In genomic region chr6:7312616-7313504, GRCh38 we compare ENCODE assay signal across 1 cellular context.
TF ChIP-seq lines count a peak whose summit lies in the region.

Gene SSR1 (minus strand): TSS chr6:7313199. CDS start chr6:7313120, 79 bp downstream.

TF ChIP-seq in K562, 482 proteins besides CTCF, POLR2A, EP300 and RAD21 (continued from another document and continues in another):
- TF ChIP-seq ZBTB11 (CRISPR knock-in tag; IDR thresholded peaks at IDR 0.05), result peak in 1 of 3 experiments; percentile 90; a peak in 2 of 6 replicates
- no peak for TF ChIP-seq ZBTB43 (CRISPR knock-in tag; IDR thresholded peaks at IDR 0.05)
- peak; percentile 79 for TF ChIP-seq TAF7 (tag; IDR thresholded peaks at IDR 0.05)
- TF ChIP-seq MCM2 (IDR thresholded peaks at IDR 0.05; ENCODE audit: low read depth), result no peak
- no peak for TF ChIP-seq PCBP2 (IDR thresholded peaks at IDR 0.05; ENCODE audit: low read depth, low read length, poor library complexity, severe bottlenecking)
- peak; percentile 89 for TF ChIP-seq CREM (IDR thresholded peaks at IDR 0.05; ENCODE audit: low read depth)
- peak; percentile 79 for TF ChIP-seq MXI1 (IDR thresholded peaks at IDR 0.05; ENCODE audit: low read depth, low read length)
- no peak for TF ChIP-seq CSDE1 (IDR thresholded peaks at IDR 0.05)
- TF ChIP-seq NELFE (IDR thresholded peaks at IDR 0.05; ENCODE audit: insufficient read depth, insufficient read length), result no peak
- TF ChIP-seq TEAD4 (IDR thresholded peaks at IDR 0.05; ENCODE audit: low read length), result peak; percentile 28; the same call in 1 of the 2 replicates
- TF ChIP-seq TEAD4 (CRISPR knock-in tag; IDR thresholded peaks at IDR 0.05; ENCODE audit: borderline replicate concordance), result peak; percentile 89
- no peak for TF ChIP-seq HLTF (IDR thresholded peaks at IDR 0.05)
- TF ChIP-seq HCFC1 (IDR thresholded peaks at IDR 0.05; ENCODE audit: low read depth, low read length), result peak; percentile 57; the same call in 1 of the 2 replicates
- TF ChIP-seq MCM7 (IDR thresholded peaks at IDR 0.05), result no peak
- TF ChIP-seq, protein P1, sequence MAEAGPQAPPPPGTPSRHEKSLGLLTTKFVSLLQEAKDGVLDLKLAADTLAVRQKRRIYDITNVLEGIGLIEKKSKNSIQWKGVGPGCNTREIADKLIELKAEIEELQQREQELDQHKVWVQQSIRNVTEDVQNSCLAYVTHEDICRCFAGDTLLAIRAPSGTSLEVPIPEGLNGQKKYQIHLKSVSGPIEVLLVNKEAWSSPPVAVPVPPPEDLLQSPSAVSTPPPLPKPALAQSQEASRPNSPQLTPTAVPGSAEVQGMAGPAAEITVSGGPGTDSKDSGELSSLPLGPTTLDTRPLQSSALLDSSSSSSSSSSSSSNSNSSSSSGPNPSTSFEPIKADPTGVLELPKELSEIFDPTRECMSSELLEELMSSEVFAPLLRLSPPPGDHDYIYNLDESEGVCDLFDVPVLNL (CRISPR knock-in tag; IDR thresholded peaks at IDR 0.05; ENCODE audit: low read depth), result no peak
- TF ChIP-seq SAFB (IDR thresholded peaks at IDR 0.05; ENCODE audit: borderline replicate concordance, low read depth, low read length), result 0 out of 2 replicates have a peak, but pooled peaks have one; percentile 45
- TF ChIP-seq ZNF507 (tag; conservative IDR thresholded peaks at IDR 0.05), result no peak
- no peak for TF ChIP-seq MECOM (CRISPR knock-in tag; IDR thresholded peaks at IDR 0.05)
- TF ChIP-seq, protein P2, sequence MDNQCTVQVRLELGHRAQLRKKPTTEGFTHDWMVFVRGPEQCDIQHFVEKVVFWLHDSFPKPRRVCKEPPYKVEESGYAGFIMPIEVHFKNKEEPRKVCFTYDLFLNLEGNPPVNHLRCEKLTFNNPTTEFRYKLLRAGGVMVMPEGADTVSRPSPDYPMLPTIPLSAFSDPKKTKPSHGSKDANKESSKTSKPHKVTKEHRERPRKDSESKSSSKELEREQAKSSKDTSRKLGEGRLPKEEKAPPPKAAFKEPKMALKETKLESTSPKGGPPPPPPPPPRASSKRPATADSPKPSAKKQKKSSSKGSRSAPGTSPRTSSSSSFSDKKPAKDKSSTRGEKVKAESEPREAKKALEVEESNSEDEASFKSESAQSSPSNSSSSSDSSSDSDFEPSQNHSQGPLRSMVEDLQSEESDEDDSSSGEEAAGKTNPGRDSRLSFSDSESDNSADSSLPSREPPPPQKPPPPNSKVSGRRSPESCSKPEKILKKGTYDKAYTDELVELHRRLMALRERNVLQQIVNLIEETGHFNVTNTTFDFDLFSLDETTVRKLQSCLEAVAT (IDR thresholded peaks at IDR 0.05), result peak; percentile 42 to 92; a peak in 2 of 4 replicates
- TF ChIP-seq, protein P3, sequence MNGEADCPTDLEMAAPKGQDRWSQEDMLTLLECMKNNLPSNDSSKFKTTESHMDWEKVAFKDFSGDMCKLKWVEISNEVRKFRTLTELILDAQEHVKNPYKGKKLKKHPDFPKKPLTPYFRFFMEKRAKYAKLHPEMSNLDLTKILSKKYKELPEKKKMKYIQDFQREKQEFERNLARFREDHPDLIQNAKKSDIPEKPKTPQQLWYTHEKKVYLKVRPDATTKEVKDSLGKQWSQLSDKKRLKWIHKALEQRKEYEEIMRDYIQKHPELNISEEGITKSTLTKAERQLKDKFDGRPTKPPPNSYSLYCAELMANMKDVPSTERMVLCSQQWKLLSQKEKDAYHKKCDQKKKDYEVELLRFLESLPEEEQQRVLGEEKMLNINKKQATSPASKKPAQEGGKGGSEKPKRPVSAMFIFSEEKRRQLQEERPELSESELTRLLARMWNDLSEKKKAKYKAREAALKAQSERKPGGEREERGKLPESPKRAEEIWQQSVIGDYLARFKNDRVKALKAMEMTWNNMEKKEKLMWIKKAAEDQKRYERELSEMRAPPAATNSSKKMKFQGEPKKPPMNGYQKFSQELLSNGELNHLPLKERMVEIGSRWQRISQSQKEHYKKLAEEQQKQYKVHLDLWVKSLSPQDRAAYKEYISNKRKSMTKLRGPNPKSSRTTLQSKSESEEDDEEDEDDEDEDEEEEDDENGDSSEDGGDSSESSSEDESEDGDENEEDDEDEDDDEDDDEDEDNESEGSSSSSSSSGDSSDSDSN (IDR thresholded peaks at IDR 0.05; ENCODE audit: borderline replicate concordance in 1 of 2, low read depth in 2 of 2, low read length in 2 of 2), result peak in 1 of 2 experiments; percentile 75; a peak in 2 of 4 replicates
- peak; percentile 82; the same call in 1 of the 2 replicates for TF ChIP-seq ZNF830 (CRISPR knock-in tag; IDR thresholded peaks at IDR 0.05)
- TF ChIP-seq TEAD1 (CRISPR knock-in tag; IDR thresholded peaks at IDR 0.05), result peak in 1 of 2 experiments; percentile 73; a peak in 1 of 4 replicates
- TF ChIP-seq ZNF778 (CRISPR knock-in tag; IDR thresholded peaks at IDR 0.05), result no peak
- TF ChIP-seq ARID1B (IDR thresholded peaks at IDR 0.05), result peak; percentile 62; the same call in 1 of the 2 replicates
- TF ChIP-seq ETV1 (tag; conservative IDR thresholded peaks at IDR 0.05; ENCODE audit: low read depth), result peak; percentile 95
- TF ChIP-seq, protein P4, sequence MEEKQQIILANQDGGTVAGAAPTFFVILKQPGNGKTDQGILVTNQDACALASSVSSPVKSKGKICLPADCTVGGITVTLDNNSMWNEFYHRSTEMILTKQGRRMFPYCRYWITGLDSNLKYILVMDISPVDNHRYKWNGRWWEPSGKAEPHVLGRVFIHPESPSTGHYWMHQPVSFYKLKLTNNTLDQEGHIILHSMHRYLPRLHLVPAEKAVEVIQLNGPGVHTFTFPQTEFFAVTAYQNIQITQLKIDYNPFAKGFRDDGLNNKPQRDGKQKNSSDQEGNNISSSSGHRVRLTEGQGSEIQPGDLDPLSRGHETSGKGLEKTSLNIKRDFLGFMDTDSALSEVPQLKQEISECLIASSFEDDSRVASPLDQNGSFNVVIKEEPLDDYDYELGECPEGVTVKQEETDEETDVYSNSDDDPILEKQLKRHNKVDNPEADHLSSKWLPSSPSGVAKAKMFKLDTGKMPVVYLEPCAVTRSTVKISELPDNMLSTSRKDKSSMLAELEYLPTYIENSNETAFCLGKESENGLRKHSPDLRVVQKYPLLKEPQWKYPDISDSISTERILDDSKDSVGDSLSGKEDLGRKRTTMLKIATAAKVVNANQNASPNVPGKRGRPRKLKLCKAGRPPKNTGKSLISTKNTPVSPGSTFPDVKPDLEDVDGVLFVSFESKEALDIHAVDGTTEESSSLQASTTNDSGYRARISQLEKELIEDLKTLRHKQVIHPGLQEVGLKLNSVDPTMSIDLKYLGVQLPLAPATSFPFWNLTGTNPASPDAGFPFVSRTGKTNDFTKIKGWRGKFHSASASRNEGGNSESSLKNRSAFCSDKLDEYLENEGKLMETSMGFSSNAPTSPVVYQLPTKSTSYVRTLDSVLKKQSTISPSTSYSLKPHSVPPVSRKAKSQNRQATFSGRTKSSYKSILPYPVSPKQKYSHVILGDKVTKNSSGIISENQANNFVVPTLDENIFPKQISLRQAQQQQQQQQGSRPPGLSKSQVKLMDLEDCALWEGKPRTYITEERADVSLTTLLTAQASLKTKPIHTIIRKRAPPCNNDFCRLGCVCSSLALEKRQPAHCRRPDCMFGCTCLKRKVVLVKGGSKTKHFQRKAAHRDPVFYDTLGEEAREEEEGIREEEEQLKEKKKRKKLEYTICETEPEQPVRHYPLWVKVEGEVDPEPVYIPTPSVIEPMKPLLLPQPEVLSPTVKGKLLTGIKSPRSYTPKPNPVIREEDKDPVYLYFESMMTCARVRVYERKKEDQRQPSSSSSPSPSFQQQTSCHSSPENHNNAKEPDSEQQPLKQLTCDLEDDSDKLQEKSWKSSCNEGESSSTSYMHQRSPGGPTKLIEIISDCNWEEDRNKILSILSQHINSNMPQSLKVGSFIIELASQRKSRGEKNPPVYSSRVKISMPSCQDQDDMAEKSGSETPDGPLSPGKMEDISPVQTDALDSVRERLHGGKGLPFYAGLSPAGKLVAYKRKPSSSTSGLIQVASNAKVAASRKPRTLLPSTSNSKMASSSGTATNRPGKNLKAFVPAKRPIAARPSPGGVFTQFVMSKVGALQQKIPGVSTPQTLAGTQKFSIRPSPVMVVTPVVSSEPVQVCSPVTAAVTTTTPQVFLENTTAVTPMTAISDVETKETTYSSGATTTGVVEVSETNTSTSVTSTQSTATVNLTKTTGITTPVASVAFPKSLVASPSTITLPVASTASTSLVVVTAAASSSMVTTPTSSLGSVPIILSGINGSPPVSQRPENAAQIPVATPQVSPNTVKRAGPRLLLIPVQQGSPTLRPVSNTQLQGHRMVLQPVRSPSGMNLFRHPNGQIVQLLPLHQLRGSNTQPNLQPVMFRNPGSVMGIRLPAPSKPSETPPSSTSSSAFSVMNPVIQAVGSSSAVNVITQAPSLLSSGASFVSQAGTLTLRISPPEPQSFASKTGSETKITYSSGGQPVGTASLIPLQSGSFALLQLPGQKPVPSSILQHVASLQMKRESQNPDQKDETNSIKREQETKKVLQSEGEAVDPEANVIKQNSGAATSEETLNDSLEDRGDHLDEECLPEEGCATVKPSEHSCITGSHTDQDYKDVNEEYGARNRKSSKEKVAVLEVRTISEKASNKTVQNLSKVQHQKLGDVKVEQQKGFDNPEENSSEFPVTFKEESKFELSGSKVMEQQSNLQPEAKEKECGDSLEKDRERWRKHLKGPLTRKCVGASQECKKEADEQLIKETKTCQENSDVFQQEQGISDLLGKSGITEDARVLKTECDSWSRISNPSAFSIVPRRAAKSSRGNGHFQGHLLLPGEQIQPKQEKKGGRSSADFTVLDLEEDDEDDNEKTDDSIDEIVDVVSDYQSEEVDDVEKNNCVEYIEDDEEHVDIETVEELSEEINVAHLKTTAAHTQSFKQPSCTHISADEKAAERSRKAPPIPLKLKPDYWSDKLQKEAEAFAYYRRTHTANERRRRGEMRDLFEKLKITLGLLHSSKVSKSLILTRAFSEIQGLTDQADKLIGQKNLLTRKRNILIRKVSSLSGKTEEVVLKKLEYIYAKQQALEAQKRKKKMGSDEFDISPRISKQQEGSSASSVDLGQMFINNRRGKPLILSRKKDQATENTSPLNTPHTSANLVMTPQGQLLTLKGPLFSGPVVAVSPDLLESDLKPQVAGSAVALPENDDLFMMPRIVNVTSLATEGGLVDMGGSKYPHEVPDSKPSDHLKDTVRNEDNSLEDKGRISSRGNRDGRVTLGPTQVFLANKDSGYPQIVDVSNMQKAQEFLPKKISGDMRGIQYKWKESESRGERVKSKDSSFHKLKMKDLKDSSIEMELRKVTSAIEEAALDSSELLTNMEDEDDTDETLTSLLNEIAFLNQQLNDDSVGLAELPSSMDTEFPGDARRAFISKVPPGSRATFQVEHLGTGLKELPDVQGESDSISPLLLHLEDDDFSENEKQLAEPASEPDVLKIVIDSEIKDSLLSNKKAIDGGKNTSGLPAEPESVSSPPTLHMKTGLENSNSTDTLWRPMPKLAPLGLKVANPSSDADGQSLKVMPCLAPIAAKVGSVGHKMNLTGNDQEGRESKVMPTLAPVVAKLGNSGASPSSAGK (IDR thresholded peaks at IDR 0.05), result peak; percentile 81
- TF ChIP-seq GMEB1 (CRISPR knock-in tag; IDR thresholded peaks at IDR 0.05), result peak; percentile 95
- no peak for TF ChIP-seq MAFG (tag; conservative IDR thresholded peaks at IDR 0.05)
- TF ChIP-seq, protein P5, sequence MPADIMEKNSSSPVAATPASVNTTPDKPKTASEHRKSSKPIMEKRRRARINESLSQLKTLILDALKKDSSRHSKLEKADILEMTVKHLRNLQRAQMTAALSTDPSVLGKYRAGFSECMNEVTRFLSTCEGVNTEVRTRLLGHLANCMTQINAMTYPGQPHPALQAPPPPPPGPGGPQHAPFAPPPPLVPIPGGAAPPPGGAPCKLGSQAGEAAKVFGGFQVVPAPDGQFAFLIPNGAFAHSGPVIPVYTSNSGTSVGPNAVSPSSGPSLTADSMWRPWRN (IDR thresholded peaks at IDR 0.05; ENCODE audit: low read depth), result peak; percentile 86
- peak; percentile 8; the same call in 1 of the 2 replicates for TF ChIP-seq KLF1 (tag; IDR thresholded peaks at IDR 0.05)
- TF ChIP-seq FIP1L1 (IDR thresholded peaks at IDR 0.05; ENCODE audit: low read depth, low read length, poor library complexity, severe bottlenecking), result peak; percentile 9
- TF ChIP-seq MTF1 (CRISPR knock-in tag; IDR thresholded peaks at IDR 0.05; ENCODE audit: borderline replicate concordance), result no peak
- TF ChIP-seq TAF1 (IDR thresholded peaks at IDR 0.05; ENCODE audit: control insufficient read depth, extremely low read depth, insufficient read depth, low read length, severe bottlenecking), result peak; percentile 90
- peak; percentile 77 for TF ChIP-seq ZNF263 (CRISPR knock-in tag; IDR thresholded peaks at IDR 0.05; ENCODE audit: borderline replicate concordance)
- no peak; the same call in 1 of the 2 replicates for TF ChIP-seq GTF2F1 (IDR thresholded peaks at IDR 0.05; ENCODE audit: low read depth, low read length)
